33 cellular contexts compared by ENCODE assay signal in genomic region chr15:100824211-100824610, GRCh38. TPM values are rescaled to one million over a fixed set of nuclear protein-coding genes. Genes with fewer than 3 reads are reported as not detected.
"Had no signal": no experiment of that assay in that cellular context is flagged by ENCODE, and none has a peak within 500 bp of the region (broad histone marks: within the 10 kb centered on the region; RNA-seq: fewer than 3 reads in every experiment).

No MANE protein-coding gene starts in this region.

- H3K9me3 Mint-ChIP-seq: activated CD8-positive, alpha-beta T cell treated with anti-CD3 and anti-CD28 coated beads for 36 hours; activated T-helper 17 cell treated with anti-CD3 and anti-CD28 coated beads, Interleukin-2, amount 50 U/mL, for 72 hours; central memory CD8-positive, alpha-beta T cell; effector memory CD8-positive, alpha-beta T cell; T-helper 1 cell treated with Interleukin-12 subunit alpha and Interleukin-12 subunit beta and Interleukin-4 antibody, amounts not matched to agents 30 μg/mL and 1 μg/mL, for 36 hours had no signal

- H3K27ac ChIP-seq: brain microvascular endothelial cell, coronary artery, dorsolateral prefrontal cortex, foreskin keratinocyte, gastroesophageal sphincter, heart right ventricle, hepatocyte had no signal

- H3K36me3 ChIP-seq: brain microvascular endothelial cell, gastroesophageal sphincter, heart right ventricle had no signal

- H3K4me1 Mint-ChIP-seq: activated T-helper 17 cell treated with anti-CD3 and anti-CD28 coated beads, Interleukin-2, amount 50 U/mL, for 72 hours; central memory CD8-positive, alpha-beta T cell; T-cell had no signal

- H2AFZ ChIP-seq: hepatocyte had no signal

- H3K27ac Mint-ChIP-seq: activated CD8-positive, alpha-beta T cell treated with anti-CD3 and anti-CD28 coated beads for 36 hours; activated naive CD8-positive, alpha-beta T cell; activated T-helper 17 cell treated with anti-CD3 and anti-CD28 coated beads, Interleukin-2, amount 50 U/mL, for 72 hours; effector memory CD8-positive, alpha-beta T cell; T-cell; T-helper 1 cell treated with Interleukin-12 subunit alpha and Interleukin-12 subunit beta and Interleukin-4 antibody, amounts not matched to agents 30 μg/mL and 1 μg/mL, for 36 hours had no signal

- H3K4me2 ChIP-seq: hepatocyte had no signal

- FAIRE-seq: astrocyte, bronchial epithelial cell had no signal

- H3K4me3 ChIP-seq: coronary artery, dorsolateral prefrontal cortex, gastroesophageal sphincter, heart right ventricle, hepatocyte had no signal

- H3K4me1 ChIP-seq: foreskin keratinocyte, gastroesophageal sphincter, heart right ventricle had no signal

- DNase-seq: activated CD4-positive, alpha-beta T cell treated with anti-CD3 and anti-CD28 coated beads for 4 hours; activated CD4-positive, alpha-beta T cell treated with anti-CD3 and anti-CD28 coated beads, Interleukin-2, amount 50 U/mL, for 1 hour; activated CD4-positive, alpha-beta T cell treated with anti-CD3 and anti-CD28 coated beads, Interleukin-2, amount 50 U/mL, for 48 hours; activated CD4-positive, CD25-positive, alpha-beta regulatory T cell; activated CD4-positive, CD25-positive, alpha-beta regulatory T cell treated with anti-CD3 and anti-CD28 coated beads, Interleukin-2, amount 50 U/mL, for 72 hours; activated CD8-positive, alpha-beta memory T cell treated with anti-CD3 and anti-CD28 coated beads for 24 hours; activated CD8-positive, alpha-beta T cell treated with anti-CD3 and anti-CD28 coated beads for 36 hours; activated effector memory CD4-positive, alpha-beta T cell treated with Interleukin-2 at 50 U/mL for 16 hours; activated gamma-delta T cell treated with Interleukin-2 at 50 U/mL for 16 hours; activated naive CD4-positive, alpha-beta T cell treated with anti-CD3 and anti-CD28 coated beads, Interleukin-2, amount 50 U/mL, for 16 hours; activated naive CD4-positive, alpha-beta T cell treated with Interleukin-2 at 50 U/mL for 16 hours; activated T-cell treated with anti-CD3 and anti-CD28 coated beads, Interleukin-2, amount 50 U/mL, for 4 hours; amniotic stem cell; anterior cingulate cortex; brain microvascular endothelial cell; dorsolateral prefrontal cortex; effector memory CD8-positive, alpha-beta T cell; foreskin keratinocyte; heart right ventricle; SW 1271; T-cell; T-helper 9 cell had no signal

- H3K27me3 ChIP-seq: brain microvascular endothelial cell, foreskin keratinocyte, hepatocyte had no signal

- H3K4me3 Mint-ChIP-seq: activated CD8-positive, alpha-beta T cell treated with anti-CD3 and anti-CD28 coated beads for 36 hours; activated naive CD8-positive, alpha-beta T cell; activated T-cell treated with anti-CD3 and anti-CD28 coated beads, Interleukin-2, amount 50 U/mL, for 4 hours; activated T-helper 17 cell treated with anti-CD3 and anti-CD28 coated beads, Interleukin-2, amount 50 U/mL, for 72 hours; central memory CD8-positive, alpha-beta T cell; effector memory CD8-positive, alpha-beta T cell; T-cell; T-helper 1 cell treated with Interleukin-12 subunit alpha and Interleukin-12 subunit beta and Interleukin-4 antibody, amounts not matched to agents 30 μg/mL and 1 μg/mL, for 36 hours had no signal

- ATAC-seq: activated CD8-positive, alpha-beta T cell treated with anti-CD3 and anti-CD28 coated beads for 36 hours; activated T-cell treated with anti-CD3 and anti-CD28 coated beads, Interleukin-2, amount 50 U/mL, for 4 hours; activated T-helper 17 cell treated with anti-CD3 and anti-CD28 coated beads, Interleukin-2, amount 50 U/mL, for 72 hours; effector memory CD8-positive, alpha-beta T cell; esophagus mucosa; foreskin keratinocyte; gastroesophageal sphincter; heart right ventricle; T-cell had no signal

- H3K36me3 Mint-ChIP-seq: T-cell had no signal

- H3K79me2 ChIP-seq: hepatocyte had no signal

RNA-seq across cellular contexts. Expression of gene ALDH1A3, which starts 55.4 kb away (rescaled TPM):
- total RNA-seq: activated CD8-positive, alpha-beta T cell treated with anti-CD3 and anti-CD28 coated beads for 36 hours; activated T-helper 17 cell treated with anti-CD3 and anti-CD28 coated beads, Interleukin-2, amount 50 U/mL, for 72 hours; T-helper 2 cell treated with Interferon-gamma antibody and Interleukin-4, amounts not matched to agents 100 ng/mL and 5 ng/mL, for 36 hours had no signal
